In the genomic region with DNA sequence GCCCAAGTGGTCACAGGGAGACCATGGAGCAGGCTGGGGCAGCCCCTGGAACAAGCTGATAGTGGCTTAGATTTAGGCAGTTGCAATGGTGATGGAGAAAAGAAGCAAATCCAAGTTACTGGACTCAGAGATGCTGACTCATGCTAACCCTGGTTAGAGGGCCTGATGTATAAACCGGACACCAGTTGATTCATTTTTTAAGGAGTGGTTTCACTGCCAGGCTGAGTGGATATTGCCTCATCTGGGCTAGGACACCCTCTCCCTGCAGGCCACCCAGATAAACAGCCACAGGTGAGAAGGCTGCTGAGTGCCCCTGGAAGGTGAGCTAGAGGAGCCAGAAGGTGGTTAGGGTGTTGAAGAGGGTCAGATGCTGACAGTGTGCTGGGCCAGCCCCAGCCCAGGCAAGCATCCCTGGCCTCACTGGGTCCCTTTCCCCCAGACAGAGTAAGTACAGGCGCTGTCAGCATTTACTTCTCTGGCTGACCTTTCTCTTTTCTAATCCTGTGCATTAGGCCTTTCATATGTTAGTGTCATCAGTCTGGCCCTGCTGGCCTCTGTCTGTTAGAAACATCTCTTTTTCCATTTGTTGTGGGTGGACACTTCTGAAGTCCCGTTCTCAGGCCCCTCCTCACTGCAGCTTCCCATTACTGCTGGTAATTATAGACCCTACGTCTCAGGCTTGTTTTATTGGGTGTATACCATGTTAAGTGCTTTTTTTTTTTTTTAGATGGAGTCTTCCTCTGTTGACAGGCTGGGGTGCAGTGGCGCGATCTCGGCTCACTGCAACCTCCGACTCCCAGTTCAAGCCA, we compare ENCODE assay signal across 1 cellular context.
TF ChIP-seq lines count a peak whose summit lies in the region.

No MANE protein-coding gene starts in this region.

TF ChIP-seq in K562, 482 proteins besides CTCF, POLR2A, EP300 and RAD21 (continued from another document):
- TF ChIP-seq CEBPG (CRISPR knock-in tag; IDR thresholded peaks at IDR 0.05): peak; percentile 44; the same call in 1 of the 2 replicates
- TF ChIP-seq CEBPG (tag; conservative IDR thresholded peaks at IDR 0.05 in 1 of 2, IDR thresholded peaks at IDR 0.05 in 1 of 2): peak; percentile 59 to 70; a peak in 3 of 4 replicates
- TF ChIP-seq SMARCA5 (IDR thresholded peaks at IDR 0.05): no peak
- no peak for TF ChIP-seq CHD1 (IDR thresholded peaks at IDR 0.05; ENCODE audit: low read length)
- TF ChIP-seq JUND (IDR thresholded peaks at IDR 0.05; ENCODE audit: borderline replicate concordance, low read depth, low read length): 0 out of 2 replicates have a peak, but pooled peaks have one; percentile 6
- no peak for TF ChIP-seq JUND (tag; IDR thresholded peaks at IDR 0.05; ENCODE audit: borderline replicate concordance, low read depth, low read length)
- TF ChIP-seq BACH1 (tag; IDR thresholded peaks at IDR 0.05): peak; percentile 86
- peak; percentile 77 for TF ChIP-seq MAFK (IDR thresholded peaks at IDR 0.05; ENCODE audit: low read length)
- peak; percentile 92 for TF ChIP-seq MAFG (tag; conservative IDR thresholded peaks at IDR 0.05)
- TF ChIP-seq, protein P1, sequence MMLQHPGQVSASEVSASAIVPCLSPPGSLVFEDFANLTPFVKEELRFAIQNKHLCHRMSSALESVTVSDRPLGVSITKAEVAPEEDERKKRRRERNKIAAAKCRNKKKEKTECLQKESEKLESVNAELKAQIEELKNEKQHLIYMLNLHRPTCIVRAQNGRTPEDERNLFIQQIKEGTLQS (IDR thresholded peaks at IDR 0.05): peak; percentile 61; the same call in 1 of the 2 replicates
- TF ChIP-seq, protein P1 (CRISPR knock-in tag; conservative IDR thresholded peaks at IDR 0.05): no peak
- peak; percentile 77 for TF ChIP-seq MAFF (IDR thresholded peaks at IDR 0.05; ENCODE audit: low read length)
- TF ChIP-seq, protein P2, sequence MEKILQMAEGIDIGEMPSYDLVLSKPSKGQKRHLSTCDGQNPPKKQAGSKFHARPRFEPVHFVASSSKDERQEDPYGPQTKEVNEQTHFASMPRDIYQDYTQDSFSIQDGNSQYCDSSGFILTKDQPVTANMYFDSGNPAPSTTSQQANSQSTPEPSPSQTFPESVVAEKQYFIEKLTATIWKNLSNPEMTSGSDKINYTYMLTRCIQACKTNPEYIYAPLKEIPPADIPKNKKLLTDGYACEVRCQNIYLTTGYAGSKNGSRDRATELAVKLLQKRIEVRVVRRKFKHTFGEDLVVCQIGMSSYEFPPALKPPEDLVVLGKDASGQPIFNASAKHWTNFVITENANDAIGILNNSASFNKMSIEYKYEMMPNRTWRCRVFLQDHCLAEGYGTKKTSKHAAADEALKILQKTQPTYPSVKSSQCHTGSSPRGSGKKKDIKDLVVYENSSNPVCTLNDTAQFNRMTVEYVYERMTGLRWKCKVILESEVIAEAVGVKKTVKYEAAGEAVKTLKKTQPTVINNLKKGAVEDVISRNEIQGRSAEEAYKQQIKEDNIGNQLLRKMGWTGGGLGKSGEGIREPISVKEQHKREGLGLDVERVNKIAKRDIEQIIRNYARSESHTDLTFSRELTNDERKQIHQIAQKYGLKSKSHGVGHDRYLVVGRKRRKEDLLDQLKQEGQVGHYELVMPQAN (IDR thresholded peaks at IDR 0.05; ENCODE audit: borderline replicate concordance): no peak
- no peak for TF ChIP-seq POU5F1 (IDR thresholded peaks at IDR 0.05; ENCODE audit: borderline replicate concordance, low read depth, low read length, partially characterized antibody)
- TF ChIP-seq ZFX (CRISPR knock-in tag; IDR thresholded peaks at IDR 0.05): no peak
- TF ChIP-seq ZFP36 (IDR thresholded peaks at IDR 0.05; ENCODE audit: low read depth, low read length, partially characterized antibody): peak; percentile 82
- TF ChIP-seq RCOR1 (IDR thresholded peaks at IDR 0.05; ENCODE audit: borderline replicate concordance in 1 of 2, low read depth in 2 of 2, low read length in 2 of 2): peak in 1 of 2 experiments; percentile 34; a peak in 1 of 4 replicates
- peak; percentile 24; the same call in 1 of the 2 replicates for TF ChIP-seq CBFA2T3 (IDR thresholded peaks at IDR 0.05)
- no peak for TF ChIP-seq ZNF212 (CRISPR knock-in tag; IDR thresholded peaks at IDR 0.05)
- TF ChIP-seq, protein P3, sequence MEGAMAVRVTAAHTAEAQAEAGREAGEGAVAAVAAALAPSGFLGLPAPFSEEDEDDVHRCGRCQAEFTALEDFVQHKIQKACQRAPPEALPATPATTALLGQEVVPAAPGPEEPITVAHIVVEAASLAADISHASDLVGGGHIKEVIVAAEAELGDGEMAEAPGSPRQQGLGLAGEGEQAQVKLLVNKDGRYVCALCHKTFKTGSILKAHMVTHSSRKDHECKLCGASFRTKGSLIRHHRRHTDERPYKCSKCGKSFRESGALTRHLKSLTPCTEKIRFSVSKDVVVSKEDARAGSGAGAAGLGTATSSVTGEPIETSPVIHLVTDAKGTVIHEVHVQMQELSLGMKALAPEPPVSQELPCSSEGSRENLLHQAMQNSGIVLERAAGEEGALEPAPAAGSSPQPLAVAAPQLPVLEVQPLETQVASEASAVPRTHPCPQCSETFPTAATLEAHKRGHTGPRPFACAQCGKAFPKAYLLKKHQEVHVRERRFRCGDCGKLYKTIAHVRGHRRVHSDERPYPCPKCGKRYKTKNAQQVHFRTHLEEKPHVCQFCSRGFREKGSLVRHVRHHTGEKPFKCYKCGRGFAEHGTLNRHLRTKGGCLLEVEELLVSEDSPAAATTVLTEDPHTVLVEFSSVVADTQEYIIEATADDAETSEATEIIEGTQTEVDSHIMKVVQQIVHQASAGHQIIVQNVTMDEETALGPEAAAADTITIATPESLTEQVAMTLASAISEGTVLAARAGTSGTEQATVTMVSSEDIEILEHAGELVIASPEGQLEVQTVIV (CRISPR knock-in tag; IDR thresholded peaks at IDR 0.05; ENCODE audit: borderline replicate concordance): no peak
- TF ChIP-seq C11orf30 (IDR thresholded peaks at IDR 0.05; ENCODE audit: low read depth): peak; percentile 92
- peak; percentile 46; the same call in 1 of the 2 replicates for TF ChIP-seq NFE2L1 (tag; IDR thresholded peaks at IDR 0.05; ENCODE audit: borderline replicate concordance, low read depth)
- TF ChIP-seq HNRNPH1 (optimal IDR thresholded peaks at IDR 0.05; ENCODE audit: low read depth, low read length): no peak
- TF ChIP-seq ARID1B (IDR thresholded peaks at IDR 0.05): peak; percentile 16; the same call in 1 of the 2 replicates
- peak; percentile 94 for TF ChIP-seq ZNF316 (IDR thresholded peaks at IDR 0.05)
- no peak for TF ChIP-seq TFAM (CRISPR knock-in tag; conservative IDR thresholded peaks at IDR 0.05)
- peak; percentile 27 to 55; a peak in 1 of 4 replicates for TF ChIP-seq KDM1A (IDR thresholded peaks at IDR 0.05)
- no peak for TF ChIP-seq CAMTA2 (CRISPR knock-in tag; conservative IDR thresholded peaks at IDR 0.05)
